Comparison of ENCODE assay signal across 8 cellular contexts in genomic region chr19:42285546-42285945, GRCh38. TPM values are rescaled to one million over a fixed set of nuclear protein-coding genes. Genes with fewer than 3 reads are reported as not detected.
DNase-seq lines count a peak whose midpoint lies in the region; ATAC-seq and TF ChIP-seq lines count a peak whose summit lies in the region.
"Had no signal": no experiment of that assay in that cellular context is flagged by ENCODE, and none has a peak within 500 bp of the region (broad histone marks: within the 10 kb centered on the region; RNA-seq: fewer than 3 reads in every experiment).

No MANE protein-coding gene starts in this region.

- no peaks in the 10 kb centered on the region for H4K20me1 ChIP-seq in GM23248 (ENCODE audit: insufficient read depth)
- H4K20me1 ChIP-seq in smooth muscle cell (ENCODE audit: low read depth), result peaks cover 55% of the 10 kb centered on the region

- in situ Hi-C loops in GM23248 (cut with MboI), result no loop called here

- no peaks in the 10 kb centered on the region for H3K9me2 ChIP-seq in GM23248 (ENCODE audit: insufficient read depth)

- H3K4me1 Mint-ChIP-seq in T-helper 17 cell, result peaks cover 29% of the 10 kb centered on the region
- H3K4me1 Mint-ChIP-seq in glutamatergic neuron (ENCODE audit: low read depth, unreplicated experiment), result peaks cover 12% of the 10 kb centered on the region

- no peak overlapping the region for H2AFZ ChIP-seq in GM23248
- H2AFZ ChIP-seq in smooth muscle cell (ENCODE audit: low read depth), result no peak overlapping the region

- H3K4me1 ChIP-seq in GM23248 (ENCODE audit: insufficient read depth), result peaks cover 33% of the 10 kb centered on the region
- H3K4me1 ChIP-seq in smooth muscle cell (ENCODE audit: low read depth), result peaks cover 30% of the 10 kb centered on the region

- H3K27me3 ChIP-seq in GM23248 (replicated peaks; ENCODE audit: insufficient read depth) (no peaks in the 10 kb centered on the region), smooth muscle cell (ENCODE audit: low read depth) (no peaks in the 10 kb centered on the region)
- H3K27me3 ChIP-seq: foreskin keratinocyte had no signal

- TF ChIP-seq CTCF in glutamatergic neuron (IDR thresholded peaks at IDR 0.05; ENCODE audit: partially characterized antibody, unreplicated experiment) (no peak), smooth muscle cell (IDR thresholded peaks at IDR 0.05; ENCODE audit: borderline replicate concordance, insufficient read depth, poor library complexity, severe bottlenecking) (no peak)

- H3K4me3 ChIP-seq in GM23248 (peak overlapping the region; percentile 89), smooth muscle cell (peak overlapping the region; percentile 71)

- H3K27ac ChIP-seq in GM23248, result no peak overlapping the region
- H3K27ac ChIP-seq in smooth muscle cell (ENCODE audit: low read depth), result no peak overlapping the region
- H3K27ac ChIP-seq: foreskin keratinocyte had no signal

- no peaks in the 10 kb centered on the region for H3K27me3 Mint-ChIP-seq in T-helper 17 cell
- H3K27me3 Mint-ChIP-seq in glutamatergic neuron (ENCODE audit: unreplicated experiment), result peaks cover 14% of the 10 kb centered on the region

- peaks cover 47% of the 10 kb centered on the region for H3K79me2 ChIP-seq in GM23248 (ENCODE audit: insufficient read depth)
- peaks cover 12% of the 10 kb centered on the region for H3K79me2 ChIP-seq in smooth muscle cell (ENCODE audit: low read depth)

- no peak for DNase-seq in GM23248
- DNase-seq in T-helper 17 cell, result no peak
- no peak for DNase-seq in glutamatergic neuron
- DNase-seq in smooth muscle cell (lab: John Stamatoyannopoulos, UW; ENCODE audit: unreplicated experiment), result no peak
- DNase-seq in activated CD4-positive, alpha-beta T cell treated with anti-CD3 and anti-CD28 coated beads for 1 hour, result no peak
- DNase-seq: foreskin keratinocyte had no signal

- H3K4me3 Mint-ChIP-seq in T-helper 17 cell (peak overlapping the region; percentile 57), glutamatergic neuron (ENCODE audit: unreplicated experiment) (peak overlapping the region; percentile 97)

- H3K9me3 ChIP-seq in GM23248 (ENCODE audit: low read depth), result no peaks in the 10 kb centered on the region
- H3K9me3 ChIP-seq in T-helper 17 cell (ENCODE audit: control insufficient read depth, low read length, poor library complexity, severe bottlenecking), result no peaks in the 10 kb centered on the region
- no peaks in the 10 kb centered on the region for H3K9me3 ChIP-seq in smooth muscle cell (replicated peaks; ENCODE audit: low read depth)

- peak overlapping the region; percentile 97 for H3K27ac Mint-ChIP-seq in T-helper 17 cell
- H3K27ac Mint-ChIP-seq in glutamatergic neuron (ENCODE audit: unreplicated experiment), result peak overlapping the region; percentile 86

- H3K9ac ChIP-seq in GM23248, result peak overlapping the region; percentile 82; the same call in 1 of the 2 replicates
- no peak overlapping the region for H3K9ac ChIP-seq in smooth muscle cell (ENCODE audit: low read depth)

- H3K4me2 ChIP-seq in GM23248 (ENCODE audit: unreplicated experiment), result peak overlapping the region; percentile 89
- H3K4me2 ChIP-seq in smooth muscle cell, result peak overlapping the region; percentile 100

- H3K36me3 Mint-ChIP-seq in T-helper 17 cell (ENCODE audit: low read depth) (peaks cover 3% of the 10 kb centered on the region), glutamatergic neuron (ENCODE audit: unreplicated experiment) (no peaks in the 10 kb centered on the region)

- peaks cover under 1% of the 10 kb centered on the region; the same call in 1 of the 2 replicates for H3K36me3 ChIP-seq in GM23248 (ENCODE audit: low read depth)
- H3K36me3 ChIP-seq in smooth muscle cell (ENCODE audit: low read depth), result no peaks in the 10 kb centered on the region

- peaks cover 9% of the 10 kb centered on the region for H3F3A ChIP-seq in GM23248 (ENCODE audit: insufficient read depth)
- peaks cover 19% of the 10 kb centered on the region for H3F3A ChIP-seq in smooth muscle cell (ENCODE audit: low read depth)

- ATAC-seq in T-helper 17 cell (no peak), GM18520 (IDR thresholded peaks at IDR 0.05; ENCODE audit: unreplicated experiment) (no peak), GM18511 (IDR thresholded peaks at IDR 0.05; ENCODE audit: unreplicated experiment) (no peak)
- ATAC-seq: foreskin keratinocyte had no signal

- 45 to 50% methylated on average over 5 of the region's 5 CpGs for WGBS in GM23248 (ENCODE audit: low coverage in 1 of 2, low lambda C conversion rate in 2 of 2, missing lambda C conversion rate in 2 of 2), 2 experiments
- WGBS in smooth muscle cell (ENCODE audit: low lambda C conversion rate), result 63% methylated on average over 5 of the region's 5 CpGs

- peaks cover 13% of the 10 kb centered on the region for H3K9me3 Mint-ChIP-seq in glutamatergic neuron (ENCODE audit: unreplicated experiment)

RNA-seq across cellular contexts. Expression of gene PRR19, which starts 16.4 kb away (rescaled TPM):
- 1.1 TPM in 1 of 2 replicates, not detected in the other for total RNA-seq in GM23248 (2014; rRNA removed; shearing (Covaris generic))
- polyA plus RNA-seq in GM23248 (2016; fragmentation: Nextera tagmentation; extraction: Ambion mirVana) (0.84 and 1.1 TPM in 2 replicates), smooth muscle cell (0.73 and 1.0 TPM in 2 replicates)
- total RNA-seq in T-helper 17 cell (under 1 TPM in 1 of 2 donors, not detected in 1; 0.50 TPM), glutamatergic neuron (ENCODE audit: unreplicated experiment) (1.6 TPM), smooth muscle cell (0.45 and 1.3 TPM in 2 replicates)

RNA-seq across cellular contexts. Expression of gene CIC, which starts 16.5 kb away (rescaled TPM):
- 17.5 and 22.3 TPM in 2 replicates for total RNA-seq in GM23248 (2014; rRNA removed; shearing (Covaris generic))
- polyA plus RNA-seq in GM23248 (2016; fragmentation: Nextera tagmentation; extraction: Ambion mirVana) (7.8 and 8.3 TPM in 2 replicates), smooth muscle cell (18.4 and 19.5 TPM in 2 replicates)
- total RNA-seq in T-helper 17 cell (100 to 1,000 TPM; 112 to 125 TPM), glutamatergic neuron (ENCODE audit: unreplicated experiment) (150 TPM), smooth muscle cell (12.6 and 13.6 TPM in 2 replicates)

RNA-seq across cellular contexts. Expression of gene PAFAH1B3, which starts 16.9 kb away (rescaled TPM):
- total RNA-seq in GM23248 (2014; rRNA removed; shearing (Covaris generic)), result 22.5 and 26.0 TPM in 2 replicates
- polyA plus RNA-seq in GM23248 (2016; fragmentation: Nextera tagmentation; extraction: Ambion mirVana), result 19.4 and 22.1 TPM in 2 replicates
- total RNA-seq in T-helper 17 cell, result 10 to 100 TPM; 16.0 to 17.7 TPM
- 199 TPM for total RNA-seq in glutamatergic neuron (ENCODE audit: unreplicated experiment)
- 44.6 and 44.7 TPM in 2 replicates for total RNA-seq in smooth muscle cell
- polyA plus RNA-seq in smooth muscle cell, result 71.0 and 75.7 TPM in 2 replicates

RNA-seq across cellular contexts. Expression of gene TMEM145, which starts 27.6 kb away (rescaled TPM):
- not detected in 2 replicates for total RNA-seq in GM23248 (2014; rRNA removed; shearing (Covaris generic))
- polyA plus RNA-seq in GM23248 (2016; fragmentation: Nextera tagmentation; extraction: Ambion mirVana) (not detected in 2 replicates), smooth muscle cell (0.09 and 0.11 TPM in 2 replicates)
- total RNA-seq in T-helper 17 cell (not detected), glutamatergic neuron (ENCODE audit: unreplicated experiment) (24.7 TPM), smooth muscle cell (not detected in 2 replicates)
- total RNA-seq: foreskin keratinocyte had no signal

RNA-seq across cellular contexts. Expression of gene ERF, which starts 30.6 kb away (rescaled TPM):
- total RNA-seq in GM23248 (2014; rRNA removed; shearing (Covaris generic)), result 29.6 and 31.9 TPM in 2 replicates
- 21.2 and 24.7 TPM in 2 replicates for polyA plus RNA-seq in GM23248 (2016; fragmentation: Nextera tagmentation; extraction: Ambion mirVana)
- total RNA-seq in T-helper 17 cell, result 10 to 100 TPM; 75.8 to 82.1 TPM
- total RNA-seq in glutamatergic neuron (ENCODE audit: unreplicated experiment), result 28.0 TPM
- total RNA-seq in smooth muscle cell, result 20.5 and 43.9 TPM in 2 replicates
- 14.2 and 14.9 TPM in 2 replicates for polyA plus RNA-seq in smooth muscle cell
